ENCODE assay signal across 22 cellular contexts in genomic region chr14:64777461-64777860, GRCh38.
"Had no signal": no experiment of that assay in that cellular context is flagged by ENCODE, and none has a peak within 500 bp of the region (broad histone marks: within the 10 kb centered on the region; RNA-seq: fewer than 3 reads in every experiment).

No MANE protein-coding gene starts in this region.

- H3K4me3 ChIP-seq: colonic mucosa, esophagus muscularis mucosa, mucosa of descending colon, pancreas, sigmoid colon, testis, tibial artery had no signal

- H3K27ac Mint-ChIP-seq: dendritic cell treated with granulocyte-macrophage colony-stimulating factor and Interleukin-4, amounts not matched to agents 40 ng/mL and 50 ng/mL, for 4 days; mesothelial cell of epicardium; natural killer cell treated with Interleukin-12 subunit alpha and Interleukin-12 subunit beta and Interleukin-15 and Interleukin-18, amount 100 ng/mL, for 72 hours; stimulated activated memory B cell treated with anti-CD40 and anti-IgM and Interleukin-4, amounts not matched to agents 10 μg/mL and 1 μg/mL and 100 μg/mL, for 72 hours; type B pancreatic cell had no signal

- ATAC-seq: foreskin keratinocyte; mucosa of descending colon; natural killer cell treated with Interleukin-12 subunit alpha and Interleukin-12 subunit beta and Interleukin-15 and Interleukin-18, amount 100 ng/mL, for 72 hours; stimulated activated memory B cell treated with anti-CD40 and anti-IgM and Interleukin-4, amounts not matched to agents 10 μg/mL and 1 μg/mL and 100 μg/mL, for 72 hours; stimulated activated naive CD8-positive, alpha-beta T cell treated with anti-CD3 and anti-CD28 coated beads, Interleukin-15, Interleukin-2, amounts not matched to agents 100 U/mL and 50 U/mL, for 24 hours had no signal

- DNase-seq: colonic mucosa; effector memory CD4-positive, alpha-beta T cell; foreskin keratinocyte; glutamatergic neuron; mesenchymal stem cell; mucosa of descending colon; naive B cell; pancreas; sigmoid colon; stimulated activated CD4-positive, alpha-beta T cell treated with anti-CD3 and anti-CD28 coated beads, Interleukin-4, amount 100 ng/mL, for 4 hours; stimulated activated naive CD8-positive, alpha-beta T cell treated with anti-CD3 and anti-CD28 coated beads, Interleukin-15, Interleukin-2, amounts not matched to agents 100 U/mL and 50 U/mL, for 24 hours; substantia nigra; tibial artery had no signal

- H3K36me3 ChIP-seq: colonic mucosa, neutrophil, pancreas, sigmoid colon, tibial artery had no signal

- H3K9me3 ChIP-seq: colonic mucosa, esophagus muscularis mucosa, mucosa of descending colon, neutrophil, pancreas, sigmoid colon, testis, tibial artery had no signal

- H3K27me3 Mint-ChIP-seq: dendritic cell treated with granulocyte-macrophage colony-stimulating factor and Interleukin-4, amounts not matched to agents 40 ng/mL and 50 ng/mL, for 4 days had no signal

- H3K27me3 ChIP-seq: colonic mucosa, esophagus muscularis mucosa, foreskin keratinocyte, neutrophil, pancreas, sigmoid colon, testis, tibial artery had no signal

- H3K27ac ChIP-seq: colonic mucosa, esophagus muscularis mucosa, foreskin keratinocyte, neutrophil, pancreas, sigmoid colon, testis, tibial artery had no signal

- H3K4me1 Mint-ChIP-seq: mesothelial cell of epicardium; naive B cell; neural crest cell; stimulated activated memory B cell treated with anti-CD40 and anti-IgM and Interleukin-4, amounts not matched to agents 10 μg/mL and 1 μg/mL and 100 μg/mL, for 72 hours had no signal

- H3K36me3 Mint-ChIP-seq: naive B cell; natural killer cell treated with Interleukin-12 subunit alpha and Interleukin-12 subunit beta and Interleukin-15 and Interleukin-18, amount 100 ng/mL, for 72 hours; stimulated activated memory B cell treated with anti-CD40 and anti-IgM and Interleukin-4, amounts not matched to agents 10 μg/mL and 1 μg/mL and 100 μg/mL, for 72 hours had no signal

- H3K9me3 Mint-ChIP-seq: naive B cell; natural killer cell treated with Interleukin-12 subunit alpha and Interleukin-12 subunit beta and Interleukin-15 and Interleukin-18, amount 100 ng/mL, for 72 hours; neural crest cell; stimulated activated memory B cell treated with anti-CD40 and anti-IgM and Interleukin-4, amounts not matched to agents 10 μg/mL and 1 μg/mL and 100 μg/mL, for 72 hours; type B pancreatic cell had no signal

- H3K4me1 ChIP-seq: colonic mucosa, foreskin keratinocyte, pancreas, testis, tibial artery had no signal

- H3K4me3 Mint-ChIP-seq: dendritic cell treated with granulocyte-macrophage colony-stimulating factor and Interleukin-4, amounts not matched to agents 40 ng/mL and 50 ng/mL, for 4 days; mesothelial cell of epicardium; naive B cell; natural killer cell treated with Interleukin-12 subunit alpha and Interleukin-12 subunit beta and Interleukin-15 and Interleukin-18, amount 100 ng/mL, for 72 hours; neural crest cell; stimulated activated memory B cell treated with anti-CD40 and anti-IgM and Interleukin-4, amounts not matched to agents 10 μg/mL and 1 μg/mL and 100 μg/mL, for 72 hours; type B pancreatic cell had no signal
